21 cellular contexts compared by ENCODE assay signal in the genomic region with DNA sequence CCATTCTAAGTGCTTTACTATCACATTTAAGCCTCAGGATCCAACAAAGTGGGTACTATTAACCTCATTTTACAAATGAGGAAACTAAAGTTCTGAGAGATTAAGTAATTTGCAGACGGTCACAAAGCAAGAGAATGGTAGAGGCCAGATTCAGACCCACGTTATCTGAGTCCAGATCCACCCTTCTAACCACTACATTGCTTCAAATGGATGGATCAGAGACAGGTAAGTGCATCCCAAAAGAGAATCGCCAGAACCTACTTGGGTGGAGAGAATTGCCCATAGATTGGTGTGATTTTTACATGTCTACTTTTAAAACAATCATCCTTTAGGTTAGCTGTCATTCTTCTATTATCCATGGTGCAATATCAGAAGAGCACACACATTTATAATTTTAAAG. TPM values are rescaled to one million over a fixed set of nuclear protein-coding genes. Genes with fewer than 3 reads are reported as not detected.
DNase-seq lines count a peak whose midpoint lies in the region; ATAC-seq and TF ChIP-seq lines count a peak whose summit lies in the region.
"Had no signal": no experiment of that assay in that cellular context is flagged by ENCODE, and none has a peak within 500 bp of the region (broad histone marks: within the 10 kb centered on the region; RNA-seq: fewer than 3 reads in every experiment).

No MANE protein-coding gene starts in this region.

- no peaks in the 10 kb centered on the region for H3K9me3 Mint-ChIP-seq in activated T-cell treated with anti-CD3 and anti-CD28 coated beads, Interleukin-2, amount 50 U/mL, for 72 hours
- no peaks in the 10 kb centered on the region for H3K9me3 Mint-ChIP-seq in activated T-helper 17 cell treated with anti-CD3 and anti-CD28 coated beads, Interleukin-2, amount 50 U/mL, for 72 hours
- no peaks in the 10 kb centered on the region for H3K9me3 Mint-ChIP-seq in naive thymus-derived CD4-positive, alpha-beta T cell

- no peaks in the 10 kb centered on the region for H3F3A ChIP-seq in Loucy (ENCODE audit: low read depth)

- no peak for TF ChIP-seq CTCF in Loucy (conservative IDR thresholded peaks at IDR 0.05; ENCODE audit: low read length)

- H3K9ac ChIP-seq in Loucy (ENCODE audit: low read depth, low read length, poor library complexity, severe bottlenecking): no peak overlapping the region
- H3K9ac ChIP-seq: BLaER1 treated with 17β-estradiol and CSF1 and Interleukin-3, amounts not matched to agents 10 nM and 100 nM had no signal

- H3K9me2 ChIP-seq in Loucy (replicated peaks; ENCODE audit: low read depth, low read length): no peaks in the 10 kb centered on the region

- H3K4me1 ChIP-seq in Loucy (ENCODE audit: insufficient read depth, low read length, poor library complexity, severe bottlenecking): peaks cover 72% of the 10 kb centered on the region
- H3K4me1 ChIP-seq in naive thymus-derived CD4-positive, alpha-beta T cell (ENCODE audit: control insufficient read depth in 2 of 2, insufficient read depth in 2 of 2, low read length in 2 of 2): peaks cover 3 to 7% of the 10 kb centered on the region in 2 donors
- H3K4me1 ChIP-seq: SJSA1 had no signal

- peak overlapping the region; percentile 8 for H3K27ac Mint-ChIP-seq in activated T-cell treated with anti-CD3 and anti-CD28 coated beads, Interleukin-2, amount 50 U/mL, for 72 hours
- peak overlapping the region; percentile 38 for H3K27ac Mint-ChIP-seq in activated T-helper 17 cell treated with anti-CD3 and anti-CD28 coated beads, Interleukin-2, amount 50 U/mL, for 72 hours
- H3K27ac Mint-ChIP-seq in naive thymus-derived CD4-positive, alpha-beta T cell: peak overlapping the region in 5 of 9 donors; percentile 1 to 49 (median 9)

- H3K36me3 ChIP-seq in Loucy (ENCODE audit: insufficient read depth, low read length): no peaks in the 10 kb centered on the region
- H3K36me3 ChIP-seq in naive thymus-derived CD4-positive, alpha-beta T cell (ENCODE audit: control insufficient read depth in 2 of 3, insufficient read depth in 3 of 3, low read length in 3 of 3): no peaks in the 10 kb centered on the region
- H3K36me3 ChIP-seq: SJSA1 had no signal

- POLR2A ChIA-PET in naive thymus-derived CD4-positive, alpha-beta T cell (lab: Charles Lee): no interaction called here
- POLR2A ChIA-PET in HEK293T (lab: Yijun Ruan, JAX): no interaction called here

- peak overlapping the region; percentile 28 for H3K4me3 ChIP-seq in Loucy (ENCODE audit: low read length, poor library complexity, severe bottlenecking)
- H3K4me3 ChIP-seq in naive thymus-derived CD4-positive, alpha-beta T cell (ENCODE audit: low read length): no peak overlapping the region
- H3K4me3 ChIP-seq: BLaER1 treated with 17β-estradiol and CSF1 and Interleukin-3, amounts not matched to agents 10 nM and 100 nM; SJSA1 had no signal

- H3K36me3 Mint-ChIP-seq in activated T-cell treated with anti-CD3 and anti-CD28 coated beads, Interleukin-2, amount 50 U/mL, for 72 hours (ENCODE audit: insufficient read depth in 2 of 2): peaks cover 0 to 8% of the 10 kb centered on the region in 2 donors
- H3K36me3 Mint-ChIP-seq in activated T-helper 17 cell treated with anti-CD3 and anti-CD28 coated beads, Interleukin-2, amount 50 U/mL, for 72 hours (ENCODE audit: low read depth): peaks cover 69% of the 10 kb centered on the region
- peaks cover 0 to 17% (median 0%) of the 10 kb centered on the region in 5 donors for H3K36me3 Mint-ChIP-seq in naive thymus-derived CD4-positive, alpha-beta T cell

- no peaks in the 10 kb centered on the region for H3K9me3 ChIP-seq in Loucy (ENCODE audit: insufficient read depth, low read depth, low read length)
- no peaks in the 10 kb centered on the region for H3K9me3 ChIP-seq in naive thymus-derived CD4-positive, alpha-beta T cell (ENCODE audit: control insufficient read depth in 2 of 3, low read length in 3 of 3)
- H3K9me3 ChIP-seq: BLaER1 treated with 17β-estradiol and CSF1 and Interleukin-3, amounts not matched to agents 10 nM and 100 nM; SJSA1 had no signal

- peaks cover 86% of the 10 kb centered on the region for H3K79me2 ChIP-seq in Loucy (ENCODE audit: insufficient read depth, low read length)

- no peaks in the 10 kb centered on the region for H4K20me1 ChIP-seq in Loucy (ENCODE audit: insufficient read depth, low read length, poor library complexity, severe bottlenecking)

- peak overlapping the region; percentile 89 for H3K4me2 ChIP-seq in Loucy (ENCODE audit: low read depth, low read length, poor library complexity, severe bottlenecking)
- H3K4me2 ChIP-seq: BLaER1 treated with 17β-estradiol and CSF1 and Interleukin-3, amounts not matched to agents 10 nM and 100 nM had no signal

- H3K27me3 ChIP-seq in Loucy (ENCODE audit: insufficient read depth, low read length, poor library complexity, severe bottlenecking): no peaks in the 10 kb centered on the region
- no peaks in the 10 kb centered on the region for H3K27me3 ChIP-seq in naive thymus-derived CD4-positive, alpha-beta T cell (ENCODE audit: control insufficient read depth in 2 of 2, insufficient read depth in 2 of 2, low read length in 2 of 2)

- H2AFZ ChIP-seq in Loucy (ENCODE audit: low read length): no peak overlapping the region

- DNase-seq in activated T-cell treated with anti-CD3 and anti-CD28 coated beads, Interleukin-2, amount 50 U/mL, for 72 hours: no peak
- no peak for DNase-seq in activated T-cell treated with anti-CD3 and anti-CD28 coated beads, Interleukin-2, amount 50 U/mL, for 1 hour
- no peak for DNase-seq in naive thymus-derived CD4-positive, alpha-beta T cell
- DNase-seq in HEK293T (ENCODE audit: extremely low spot score): no peak
- DNase-seq in activated CD4-positive, alpha-beta T cell treated with anti-CD3 and anti-CD28 coated beads, Interleukin-2, amount 50 U/mL, for 4 hours: no peak
- DNase-seq: ACHN, DMS53, EL, GF-D8, NCI-H1092, NCI-H1436, NCI-H1930, NCI-H774 had no signal

- no peak overlapping the region for H3K4me3 Mint-ChIP-seq in activated T-cell treated with anti-CD3 and anti-CD28 coated beads, Interleukin-2, amount 50 U/mL, for 72 hours
- H3K4me3 Mint-ChIP-seq in activated T-helper 17 cell treated with anti-CD3 and anti-CD28 coated beads, Interleukin-2, amount 50 U/mL, for 72 hours: peak overlapping the region; percentile 51
- no peak overlapping the region for H3K4me3 Mint-ChIP-seq in naive thymus-derived CD4-positive, alpha-beta T cell

- no peak for ATAC-seq in activated T-cell treated with anti-CD3 and anti-CD28 coated beads, Interleukin-2, amount 50 U/mL, for 72 hours (replicated peaks in 1 of 2)
- ATAC-seq in activated T-helper 17 cell treated with anti-CD3 and anti-CD28 coated beads, Interleukin-2, amount 50 U/mL, for 72 hours (replicated peaks): no peak
- ATAC-seq in naive thymus-derived CD4-positive, alpha-beta T cell: no peak
- no peak for ATAC-seq in HG03521 (IDR thresholded peaks at IDR 0.05; ENCODE audit: unreplicated experiment)
- ATAC-seq: HCT116, Right ventricle myocardium inferior had no signal

- H3K4me1 Mint-ChIP-seq in activated T-cell treated with anti-CD3 and anti-CD28 coated beads, Interleukin-2, amount 50 U/mL, for 72 hours (ENCODE audit: low read depth): peaks cover 66% of the 10 kb centered on the region
- H3K4me1 Mint-ChIP-seq in activated T-helper 17 cell treated with anti-CD3 and anti-CD28 coated beads, Interleukin-2, amount 50 U/mL, for 72 hours: peaks cover 60% of the 10 kb centered on the region
- peaks cover 8 to 77% (median 43%) of the 10 kb centered on the region in 7 donors for H3K4me1 Mint-ChIP-seq in naive thymus-derived CD4-positive, alpha-beta T cell

- intact Hi-C loops in naive thymus-derived CD4-positive, alpha-beta T cell (cut with micrococcal nuclease): loop anchor here (2.0 to 10.0 kb wide), 5 partner anchors 214 to 1858 kb away; a partner anchor contains a TSS

- no peak overlapping the region for H3K27ac ChIP-seq in naive thymus-derived CD4-positive, alpha-beta T cell (ENCODE audit: low read depth, low read length)
- H3K27ac ChIP-seq: 22Rv1; BLaER1 treated with 17β-estradiol and CSF1 and Interleukin-3, amounts not matched to agents 10 nM and 100 nM; SJSA1 had no signal

- CTCF ChIA-PET in naive thymus-derived CD4-positive, alpha-beta T cell (lab: Charles Lee): no interaction called here
- CTCF ChIA-PET in HEK293T (lab: Yijun Ruan, JAX): interaction anchor here (1.1 kb wide), 1 partner anchor 8 kb away, joined by 3 read pairs; no protein-coding TSS in a partner anchor

- no peaks in the 10 kb centered on the region for H3K27me3 Mint-ChIP-seq in activated T-cell treated with anti-CD3 and anti-CD28 coated beads, Interleukin-2, amount 50 U/mL, for 72 hours (ENCODE audit: low read depth)
- H3K27me3 Mint-ChIP-seq in activated T-helper 17 cell treated with anti-CD3 and anti-CD28 coated beads, Interleukin-2, amount 50 U/mL, for 72 hours: no peaks in the 10 kb centered on the region
- no peaks in the 10 kb centered on the region for H3K27me3 Mint-ChIP-seq in naive thymus-derived CD4-positive, alpha-beta T cell

TF ChIP-seq in HEK293T, 16 proteins besides CTCF, POLR2A, EP300 and RAD21:
- no peak for TF ChIP-seq ZNF384 (IDR thresholded peaks at IDR 0.05)
- no peak for TF ChIP-seq ELF4 (IDR thresholded peaks at IDR 0.05)
- TF ChIP-seq LEF1 (IDR thresholded peaks at IDR 0.05; ENCODE audit: borderline replicate concordance): no peak
- no peak for TF ChIP-seq FOXM1 (IDR thresholded peaks at IDR 0.05; ENCODE audit: borderline replicate concordance)

RNA-seq across cellular contexts. Expression of a gene that starts 7.1 kb away (rescaled TPM):
- total RNA-seq in activated T-cell treated with anti-CD3 and anti-CD28 coated beads, Interleukin-2, amount 50 U/mL, for 72 hours: 10 to 100 TPM; 25.2 to 26.6 TPM
- 10 to 100 TPM; 19.1 to 23.6 TPM for total RNA-seq in activated T-helper 17 cell treated with anti-CD3 and anti-CD28 coated beads, Interleukin-2, amount 50 U/mL, for 72 hours
- 10 to 100 TPM in 2 of 5 experiments, 1 to 10 TPM in 3; 8.3 to 22.3 (median 8.5) TPM for total RNA-seq in naive thymus-derived CD4-positive, alpha-beta T cell
- polyA plus RNA-seq in naive thymus-derived CD4-positive, alpha-beta T cell: 1 to 10 TPM; 5.4 to 7.1 TPM
